15 cellular contexts compared by ENCODE assay signal in the genomic region with DNA sequence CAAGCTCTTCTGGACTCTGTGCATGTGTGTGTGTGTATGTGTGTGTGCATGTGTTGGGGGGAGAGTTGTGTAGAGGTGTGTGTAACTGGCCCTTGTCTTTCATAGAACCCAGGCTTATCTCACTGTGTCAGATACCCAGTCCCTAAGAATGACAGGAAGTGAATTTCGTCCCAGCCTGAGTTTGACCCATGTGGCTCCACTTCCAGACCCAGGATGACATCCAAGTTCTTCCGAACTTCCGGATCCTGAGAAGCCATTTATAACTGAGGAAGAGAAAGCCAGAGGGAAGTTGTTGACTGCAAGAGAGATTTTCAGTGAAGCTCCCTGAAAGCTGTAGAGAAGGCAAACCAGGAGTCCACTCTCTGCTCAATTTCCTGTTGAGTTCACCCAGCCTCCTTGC. TPM values are rescaled to one million over a fixed set of nuclear protein-coding genes. Genes with fewer than 3 reads are reported as not detected.
"Had no signal": no experiment of that assay in that cellular context is flagged by ENCODE, and none has a peak within 500 bp of the region (broad histone marks: within the 10 kb centered on the region; RNA-seq: fewer than 3 reads in every experiment).

No MANE protein-coding gene starts in this region.

- H3K27ac ChIP-seq: ascending aorta, dorsolateral prefrontal cortex, sigmoid colon, suprapubic skin, upper lobe of left lung had no signal

- H3K4me3 ChIP-seq: ascending aorta, dorsolateral prefrontal cortex, sigmoid colon, suprapubic skin, upper lobe of left lung had no signal

- H3K9me3 ChIP-seq: ascending aorta, sigmoid colon, suprapubic skin, upper lobe of left lung had no signal

- ATAC-seq: activated CD8-positive, alpha-beta T cell treated with anti-CD3 and anti-CD28 coated beads, Interleukin-2, amount 10 ng/mL, durations not matched to agents 7 days and 5 days; esophagus mucosa; left cardiac atrium; stimulated activated naive CD8-positive, alpha-beta T cell treated with anti-CD3 and anti-CD28 coated beads, Interleukin-15, Interleukin-2, amounts not matched to agents 100 U/mL and 50 U/mL, for 24 hours had no signal

- H3K27me3 ChIP-seq: ascending aorta, dorsolateral prefrontal cortex, suprapubic skin had no signal

- H3K4me3 Mint-ChIP-seq: nephron progenitor cell had no signal

- DNase-seq: activated CD4-positive, alpha-beta T cell treated with anti-CD3 and anti-CD28 coated beads for 4 hours; activated CD8-positive, alpha-beta memory T cell treated with anti-CD3 and anti-CD28 coated beads, Interleukin-2, amount 50 U/mL, for 48 hours; activated CD8-positive, alpha-beta T cell treated with anti-CD3 and anti-CD28 coated beads, Interleukin-2, amount 10 ng/mL, durations not matched to agents 7 days and 5 days; dorsolateral prefrontal cortex; left cardiac atrium; mammary epithelial cell; nephron progenitor cell; sigmoid colon; stimulated activated CD4-positive, alpha-beta T cell treated with anti-CD3 and anti-CD28 coated beads, Interleukin-12 subunit alpha, Interleukin-12 subunit beta, amount 100 ng/mL, for 4 hours; stimulated activated naive CD8-positive, alpha-beta T cell treated with anti-CD3 and anti-CD28 coated beads, Interleukin-15, Interleukin-2, amounts not matched to agents 100 U/mL and 50 U/mL, for 24 hours; upper lobe of left lung had no signal

- H3K36me3 ChIP-seq: ascending aorta, sigmoid colon, suprapubic skin, upper lobe of left lung had no signal

- H3K27ac Mint-ChIP-seq: activated CD8-positive, alpha-beta T cell treated with anti-CD3 and anti-CD28 coated beads, Interleukin-2, amount 10 ng/mL, durations not matched to agents 7 days and 5 days; nephron progenitor cell had no signal

RNA-seq across cellular contexts. Expression of gene ADRB1, which starts 53.2 kb away (rescaled TPM):
- total RNA-seq: ascending aorta, fibroblast of villous mesenchyme had no signal
